ENCODE assay signal across 11 cellular contexts in the genomic region with DNA sequence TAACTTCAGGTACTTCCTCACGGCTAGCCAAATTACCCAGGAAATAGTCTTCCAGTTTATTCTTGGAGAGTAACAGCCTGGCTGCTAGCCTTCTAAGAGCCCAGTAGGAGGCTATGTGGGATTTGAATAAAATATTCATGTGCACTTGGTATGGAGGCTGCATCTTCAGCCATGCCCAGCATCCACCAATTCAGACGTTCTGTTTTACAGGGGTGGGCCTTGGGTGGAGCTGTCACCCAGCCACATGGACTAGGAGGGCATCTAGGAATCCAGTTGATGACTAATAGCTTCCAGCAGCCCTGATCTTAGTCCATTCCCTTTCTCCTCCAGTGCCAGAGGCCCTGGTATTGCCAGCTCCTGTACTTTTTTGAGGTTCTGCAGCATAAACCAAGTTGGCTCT.
DNase-seq lines count a peak whose midpoint lies in the region; ATAC-seq and TF ChIP-seq lines count a peak whose summit lies in the region.
"Had no signal": no experiment of that assay in that cellular context is flagged by ENCODE, and none has a peak within 500 bp of the region (broad histone marks: within the 10 kb centered on the region; RNA-seq: fewer than 3 reads in every experiment).

No MANE protein-coding gene starts in this region.

- H3K9ac ChIP-seq in mesendoderm (ENCODE audit: low read length): no peak overlapping the region

- H3K4ac ChIP-seq in mesendoderm (ENCODE audit: low read depth, low read length): no peak overlapping the region

- no peaks in the 10 kb centered on the region for H3K4me1 Mint-ChIP-seq in activated CD8-positive, alpha-beta memory T cell treated with anti-CD3 and anti-CD28 coated beads, Interleukin-2, amount 10 ng/mL, durations not matched to agents 7 days and 5 days

- no peak overlapping the region for H2BK5ac ChIP-seq in mesendoderm (ENCODE audit: low read length)

- no peak for ATAC-seq in activated CD8-positive, alpha-beta memory T cell treated with anti-CD3 and anti-CD28 coated beads, Interleukin-2, amount 10 ng/mL, durations not matched to agents 7 days and 5 days
- ATAC-seq in HG03469 (IDR thresholded peaks at IDR 0.05; ENCODE audit: unreplicated experiment): no peak

- no peak overlapping the region for H3K18ac ChIP-seq in mesendoderm (ENCODE audit: low read length)

- no peak for TF ChIP-seq EP300 in tibial nerve (IDR thresholded peaks at IDR 0.05)

- no peak overlapping the region for H3K4me2 ChIP-seq in mesendoderm (ENCODE audit: low read length)

- H3K27ac ChIP-seq in mesendoderm (ENCODE audit: low read depth, low read length) (no peak overlapping the region), tibial nerve (no peak overlapping the region)
- H3K27ac ChIP-seq: stomach had no signal

- H2BK15ac ChIP-seq in mesendoderm (replicated peaks; ENCODE audit: low read depth): no peak overlapping the region

- no peak overlapping the region for H3K23ac ChIP-seq in mesendoderm (ENCODE audit: low read length)

- no peaks in the 10 kb centered on the region for H3K79me1 ChIP-seq in mesendoderm (ENCODE audit: low read length)

- H3K4me3 ChIP-seq in mesendoderm (ENCODE audit: low read length) (no peak overlapping the region), tibial nerve (no peak overlapping the region)
- H3K4me3 ChIP-seq: stomach had no signal

- CTCF ChIA-PET in activated CD8-positive, alpha-beta memory T cell treated with anti-CD3 and anti-CD28 coated beads, Interleukin-2, amount 10 ng/mL, durations not matched to agents 7 days and 5 days (lab: Charles Lee): interaction anchor here (1.2 kb wide), 1 partner anchor 14 kb away, joined by 3 read pairs; no protein-coding TSS in a partner anchor

- DNase-seq in EH (ENCODE audit: low read depth) (peak; percentile 71), NCI-H526 treated with DMSO at 0.1 percent for 48 hours (lab: John Stamatoyannopoulos, UW) (peak; percentile 17), dermis blood vessel endothelial cell (peak; percentile 3), mesendoderm (peak; percentile 56), tibial nerve (ENCODE audit: low spot score in 2 of 2) (no peak), NK-92 (lab: John Stamatoyannopoulos, UW; ENCODE audit: unreplicated experiment) (no peak)
- DNase-seq in activated CD8-positive, alpha-beta memory T cell treated with anti-CD3 and anti-CD28 coated beads, Interleukin-2, amount 10 ng/mL, durations not matched to agents 7 days and 5 days: no peak
- DNase-seq: activated CD4-positive, alpha-beta T cell treated with anti-CD3 and anti-CD28 coated beads, Interleukin-2, amount 50 U/mL, for 4 hours; stimulated activated CD4-positive, alpha-beta T cell treated with anti-CD3 and anti-CD28 coated beads, Interleukin-1b, Interleukin-23, amount 100 ng/mL, for 48 hours; stomach had no signal

- H3K4me1 ChIP-seq in mesendoderm (ENCODE audit: control insufficient read depth, low read depth, low read length) (no peaks in the 10 kb centered on the region), tibial nerve (no peaks in the 10 kb centered on the region)
- H3K4me1 ChIP-seq: stomach had no signal

- H3K36me3 Mint-ChIP-seq in activated CD8-positive, alpha-beta memory T cell treated with anti-CD3 and anti-CD28 coated beads, Interleukin-2, amount 10 ng/mL, durations not matched to agents 7 days and 5 days: no peaks in the 10 kb centered on the region

- H4K8ac ChIP-seq in mesendoderm (ENCODE audit: low read depth, low read length): no peak overlapping the region

- peaks cover 3% of the 10 kb centered on the region for H3K9me3 Mint-ChIP-seq in activated CD8-positive, alpha-beta memory T cell treated with anti-CD3 and anti-CD28 coated beads, Interleukin-2, amount 10 ng/mL, durations not matched to agents 7 days and 5 days (ENCODE audit: low read depth)

- H3K4me3 Mint-ChIP-seq in activated CD8-positive, alpha-beta memory T cell treated with anti-CD3 and anti-CD28 coated beads, Interleukin-2, amount 10 ng/mL, durations not matched to agents 7 days and 5 days: no peak overlapping the region

- TF ChIP-seq POLR2A in tibial nerve (IDR thresholded peaks at IDR 0.05): no peak

- no peak overlapping the region for H4K5ac ChIP-seq in mesendoderm (ENCODE audit: low read length)

- no peak for TF ChIP-seq CTCF in tibial nerve (IDR thresholded peaks at IDR 0.05)

- no peak overlapping the region for H2AK5ac ChIP-seq in mesendoderm (ENCODE audit: low read length)

- H3K36me3 ChIP-seq in mesendoderm (ENCODE audit: control insufficient read depth, insufficient read depth, low read length): no peaks in the 10 kb centered on the region
- no peaks in the 10 kb centered on the region for H3K36me3 ChIP-seq in tibial nerve
- H3K36me3 ChIP-seq: stomach had no signal

- peaks cover 0 to 10% (median 0%) of the 10 kb centered on the region in 4 donors for H3K9me3 ChIP-seq in tibial nerve

- H3K27ac Mint-ChIP-seq in activated CD8-positive, alpha-beta memory T cell treated with anti-CD3 and anti-CD28 coated beads, Interleukin-2, amount 10 ng/mL, durations not matched to agents 7 days and 5 days: no peak overlapping the region

- peaks cover 3% of the 10 kb centered on the region for H3K27me3 Mint-ChIP-seq in activated CD8-positive, alpha-beta memory T cell treated with anti-CD3 and anti-CD28 coated beads, Interleukin-2, amount 10 ng/mL, durations not matched to agents 7 days and 5 days

- H2BK120ac ChIP-seq in mesendoderm (ENCODE audit: low read depth, low read length): no peak overlapping the region

- H3K56ac ChIP-seq in mesendoderm (ENCODE audit: low read length): no peak overlapping the region

- H3K79me2 ChIP-seq in mesendoderm (ENCODE audit: control insufficient read depth, insufficient read depth, low read length): no peaks in the 10 kb centered on the region

- no peaks in the 10 kb centered on the region for H3K27me3 ChIP-seq in mesendoderm (ENCODE audit: insufficient read depth, low read length, poor library complexity)
- H3K27me3 ChIP-seq in tibial nerve: no peaks in the 10 kb centered on the region
- H3K27me3 ChIP-seq: stomach had no signal

- WGBS in mesendoderm (ENCODE audit: extremely low coverage, insufficient coverage, low lambda C conversion rate): no CpG with 5 or more reads among the region's 2 CpGs
- WGBS in tibial nerve, 2 donors: 34 to 40% methylated on average over 2 of the region's 2 CpGs

Comparison
In these comparisons a context has a peak if more than half of its experiments do, and no peak if none do; other contexts are left out.
1. DNase-seq: peak in EH (single experiment), NCI-H526 treated with DMSO at 0.1 percent for 48 hours (single experiment), dermis blood vessel endothelial cell (single experiment) and mesendoderm (single experiment); none in tibial nerve (0 of 2), NK-92 (single experiment) and activated CD8-positive, alpha-beta memory T cell treated with anti-CD3 and anti-CD28 coated beads, Interleukin-2, amount 10 ng/mL, durations not matched to agents 7 days and 5 days (single experiment).